8 cellular contexts compared by ENCODE assay signal in genomic region chr2:38075436-38076249, GRCh38. TPM values are rescaled to one million over a fixed set of nuclear protein-coding genes. Genes with fewer than 3 reads are reported as not detected.
DNase-seq lines count a peak whose midpoint lies in the region; TF ChIP-seq lines count a peak whose summit lies in the region.

Gene CYP1B1, minus strand, starts transcription at chr2:38076151. Its CDS starts 763 bp downstream, at chr2:38075388.

- H3K27ac ChIP-seq in coronary artery (peak within 1 kb of the TSS; percentile 48 to 85), mesodermal cell (ENCODE audit: low read depth, low read length, severe bottlenecking) (no peak within 1 kb of the TSS), vagina (peak within 1 kb of the TSS; percentile 84)

- peaks cover 23% of the 10 kb centered on the region for H3K4me1 Mint-ChIP-seq in activated naive CD4-positive, alpha-beta T cell treated with anti-CD3 and anti-CD28 coated beads for 36 hours (ENCODE audit: low read depth)

- peaks cover 49% of the 10 kb centered on the region for H3K27me3 Mint-ChIP-seq in activated naive CD4-positive, alpha-beta T cell treated with anti-CD3 and anti-CD28 coated beads for 36 hours (ENCODE audit: low read depth)

- peak within 1 kb of the TSS; percentile 75 for H3K4me3 Mint-ChIP-seq in activated naive CD4-positive, alpha-beta T cell treated with anti-CD3 and anti-CD28 coated beads for 36 hours

- H3K36me3 Mint-ChIP-seq in activated naive CD4-positive, alpha-beta T cell treated with anti-CD3 and anti-CD28 coated beads for 36 hours (ENCODE audit: low read depth) = no peaks in the 10 kb centered on the region

- DNase-seq in activated naive CD4-positive, alpha-beta T cell treated with anti-CD3 and anti-CD28 coated beads for 36 hours = no peak
- no peak for DNase-seq in activated naive CD4-positive, alpha-beta T cell (lab: John Stamatoyannopoulos, UW)
- DNase-seq in NB4 (ENCODE audit: low read depth) (peak; percentile 63), coronary artery (ENCODE audit: low spot score) (no peak), vagina (ENCODE audit: extremely low spot score in 2 of 2) (no peak), glomerular visceral epithelial cell (ENCODE audit: extremely low spot score) (no peak), C1 segment of cervical spinal cord (lab: John Stamatoyannopoulos, UW) (no peak)

- intact Hi-C loops in activated naive CD4-positive, alpha-beta T cell treated with anti-CD3 and anti-CD28 coated beads for 36 hours (cut with micrococcal nuclease) = loop anchor here (1.0 to 10.0 kb wide), 9 partner anchors 37 to 681 kb away; partner anchors contain the start of genes ATL2 and RMDN2
- intact Hi-C loops in vagina (cut with DNase I) = loop anchor here (1.0 to 10.0 kb wide), 3 partner anchors 91 to 199 kb away; no protein-coding TSS in a partner anchor

- CTCF ChIA-PET in activated naive CD4-positive, alpha-beta T cell treated with anti-CD3 and anti-CD28 coated beads for 36 hours (lab: Charles Lee) = interaction anchor here (0.6 to 2.4 kb wide), 7 partner anchors 20 to 282 kb away, joined by 3 to 8 read pairs (median 5); no protein-coding TSS in a partner anchor

- H3K27ac Mint-ChIP-seq in activated naive CD4-positive, alpha-beta T cell treated with anti-CD3 and anti-CD28 coated beads for 36 hours = peak within 1 kb of the TSS; percentile 72

- H3K9me3 ChIP-seq in mesodermal cell (ENCODE audit: control insufficient read depth, low read length) (no peaks in the 10 kb centered on the region), vagina (no peaks in the 10 kb centered on the region)

- TF ChIP-seq POLR2A in NB4 (IDR thresholded peaks at IDR 0.05; ENCODE audit: extremely low read depth, insufficient read length) (no peak), vagina (IDR thresholded peaks at IDR 0.05) (no peak)

- H3K27me3 ChIP-seq in vagina = no peaks in the 10 kb centered on the region

- H3K4me3 ChIP-seq in NB4 (ENCODE audit: low read depth, low read length) = peak within 1 kb of the TSS; percentile 71
- peak within 1 kb of the TSS; percentile 73 for H3K4me3 ChIP-seq in coronary artery
- H3K4me3 ChIP-seq in mesodermal cell (ENCODE audit: extremely low read depth, insufficient read depth, low read length, poor library complexity, severe bottlenecking) = peak within 1 kb of the TSS; percentile 49
- peak within 1 kb of the TSS; percentile 51 to 63 for H3K4me3 ChIP-seq in vagina

- H3K36me3 ChIP-seq in mesodermal cell (ENCODE audit: control insufficient read depth, insufficient read depth, low read length) (no peaks in the 10 kb centered on the region), vagina (no peaks in the 10 kb centered on the region)

- TF ChIP-seq CTCF in NB4 (IDR thresholded peaks at IDR 0.05; ENCODE audit: low read depth, low read length) (no peak), coronary artery (IDR thresholded peaks at IDR 0.05) (no peak), vagina (IDR thresholded peaks at IDR 0.05) (no peak)

- 3 to 5% methylated on average over 39 to 40 of the region's 63 CpGs for WGBS in mesodermal cell (ENCODE audit: insufficient coverage in 2 of 2), 2 experiments

- H3K4me1 ChIP-seq in mesodermal cell (ENCODE audit: control insufficient read depth, insufficient read depth, low read length, poor library complexity, severe bottlenecking) = peaks cover 14% of the 10 kb centered on the region
- peaks cover 44% of the 10 kb centered on the region for H3K4me1 ChIP-seq in vagina

- no peaks in the 10 kb centered on the region for H3K9me3 Mint-ChIP-seq in activated naive CD4-positive, alpha-beta T cell treated with anti-CD3 and anti-CD28 coated beads for 36 hours

RNA-seq across cellular contexts. Expression of gene CYP1B1, which starts in this region (rescaled TPM):
- total RNA-seq in activated naive CD4-positive, alpha-beta T cell treated with anti-CD3 and anti-CD28 coated beads for 36 hours = 1 to 10 TPM; 2.4 to 2.5 TPM
- polyA plus RNA-seq in mesodermal cell (2013, experiment 1 of 2) = 4.1 TPM
- 3.1 TPM for polyA plus RNA-seq in mesodermal cell (2013, experiment 2 of 2)
- 88.9 TPM for total RNA-seq in vagina

Comparison
In these comparisons a context has a peak if more than half of its experiments do, and no peak if none do; other contexts are left out.
1. RNA of gene CYP1B1 (total RNA-seq): 88.9 TPM in vagina (single experiment); 2.4 to 2.5 TPM in activated naive CD4-positive, alpha-beta T cell treated with anti-CD3 and anti-CD28 coated beads for 36 hours; every median in the first group is over 10 times any median in the second.
2. Peak in every context shown above with its lines, with median percentiles within 50 percentile points of each other: H3K4me3 ChIP-seq.